ENCODE assay signal across 19 cellular contexts in genomic region chr20:17618673-17619013, GRCh38.
"Had no signal": no experiment of that assay in that cellular context is flagged by ENCODE, and none has a peak within 500 bp of the region (broad histone marks: within the 10 kb centered on the region; RNA-seq: fewer than 3 reads in every experiment).

No MANE protein-coding gene starts in this region.

- H3K27me3 ChIP-seq: heart right ventricle, neural progenitor cell, ovary, testis, tibial nerve had no signal

- H3K27ac ChIP-seq: heart right ventricle, neural progenitor cell, ovary, testis, tibial nerve had no signal

- FAIRE-seq: frontal cortex, islet of Langerhans had no signal

- H2AFZ ChIP-seq: neural progenitor cell had no signal

- H3K27ac Mint-ChIP-seq: neural progenitor cell; stimulated activated effector memory CD8-positive, alpha-beta T cell treated with anti-CD3 and anti-CD28 coated beads, Interleukin-12 subunit alpha, Interleukin-12 subunit beta, amount 100 ng/mL, for 72 hours; stimulated activated naive CD8-positive, alpha-beta T cell treated with anti-CD3 and anti-CD28 coated beads, Interleukin-15, Interleukin-2, amounts not matched to agents 100 ng/mL and 50 ng/mL, for 24 hours had no signal

- H3K36me3 ChIP-seq: neural progenitor cell, ovary had no signal

- H3K4me3 Mint-ChIP-seq: naive thymus-derived CD4-positive, alpha-beta T cell; neural progenitor cell; stimulated activated effector memory CD8-positive, alpha-beta T cell treated with anti-CD3 and anti-CD28 coated beads, Interleukin-12 subunit alpha, Interleukin-12 subunit beta, amount 100 ng/mL, for 72 hours; stimulated activated naive CD8-positive, alpha-beta T cell treated with anti-CD3 and anti-CD28 coated beads, Interleukin-15, Interleukin-2, amounts not matched to agents 100 ng/mL and 50 ng/mL, for 24 hours had no signal

- H3K9me3 Mint-ChIP-seq: naive thymus-derived CD4-positive, alpha-beta T cell; neural progenitor cell; stimulated activated effector memory CD8-positive, alpha-beta T cell treated with anti-CD3 and anti-CD28 coated beads, Interleukin-12 subunit alpha, Interleukin-12 subunit beta, amount 100 ng/mL, for 72 hours; stimulated activated naive CD8-positive, alpha-beta T cell treated with anti-CD3 and anti-CD28 coated beads, Interleukin-15, Interleukin-2, amounts not matched to agents 100 ng/mL and 50 ng/mL, for 24 hours had no signal

- H3K9ac ChIP-seq: neural progenitor cell had no signal

- H3K4me3 ChIP-seq: coronary artery, heart right ventricle, neural progenitor cell, ovary, smooth muscle cell, testis, tibial nerve had no signal

- H3K4me1 ChIP-seq: neural progenitor cell, testis had no signal

- DNase-seq: effector CD4-positive, alpha-beta T cell; heart right ventricle; hypothalamus; mammary epithelial cell; nucleus accumbens; right cardiac atrium; stimulated activated CD4-positive, alpha-beta T cell treated with anti-CD3 and anti-CD28 coated beads, Interleukin-4, amount 100 ng/mL, for 1 hour; stimulated activated CD8-positive, alpha-beta memory T cell treated with anti-CD3 and anti-CD28 coated beads, Interleukin-4, amount 100 ng/mL, for 48 hours; testis had no signal

- H3K27me3 Mint-ChIP-seq: naive thymus-derived CD4-positive, alpha-beta T cell; stimulated activated naive CD8-positive, alpha-beta T cell treated with anti-CD3 and anti-CD28 coated beads, Interleukin-15, Interleukin-2, amounts not matched to agents 100 ng/mL and 50 ng/mL, for 24 hours had no signal

- H3K4me1 Mint-ChIP-seq: stimulated activated effector memory CD8-positive, alpha-beta T cell treated with anti-CD3 and anti-CD28 coated beads, Interleukin-12 subunit alpha, Interleukin-12 subunit beta, amount 100 ng/mL, for 72 hours had no signal

- H3K4me2 ChIP-seq: neural progenitor cell, smooth muscle cell had no signal

- H3K9me3 ChIP-seq: heart right ventricle, ovary, testis, tibial nerve had no signal
